Comparison of ENCODE assay signal across 1 cellular context in genomic region chr13:109151696-109152095, GRCh38.
TF ChIP-seq lines count a peak whose summit lies in the region.

No MANE protein-coding gene starts in this region.

TF ChIP-seq in GM23338, 12 proteins besides CTCF, POLR2A, EP300 and RAD21 (continued from another document):
- TF ChIP-seq ZNF462 (CRISPR knock-in tag; IDR thresholded peaks at IDR 0.05) (no peak), REST (IDR thresholded peaks at IDR 0.05; ENCODE audit: unreplicated experiment) (no peak), STAT1 (IDR thresholded peaks at IDR 0.05; ENCODE audit: unreplicated experiment) (no peak)
